8 cellular contexts compared by ENCODE assay signal in the genomic region with DNA sequence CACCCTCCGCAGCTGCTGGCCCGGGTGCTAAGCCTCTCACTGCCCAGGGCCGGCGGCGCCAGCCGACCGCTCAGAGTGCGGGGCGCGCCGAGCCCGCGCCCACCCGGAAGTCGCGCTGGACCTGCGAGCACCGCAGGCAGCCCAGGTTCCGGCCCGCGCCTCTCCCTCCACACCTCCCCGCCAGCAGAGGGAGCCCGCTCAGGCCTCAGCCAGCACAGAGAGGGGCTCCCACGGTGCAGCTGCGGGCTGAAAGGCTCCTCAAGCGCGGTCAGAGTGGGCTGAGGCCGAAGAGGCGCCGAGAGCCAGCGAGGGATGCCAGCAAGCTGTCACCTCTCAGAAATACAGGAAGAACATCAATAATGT.
DNase-seq lines count a peak whose midpoint lies in the region; ATAC-seq and TF ChIP-seq lines count a peak whose summit lies in the region.
"Not testable (repeated sequence)": the region's sequence is repeated elsewhere in the genome, so short reads cannot be mapped to it uniquely, and the experiment has no call there.

No MANE protein-coding gene starts in this region.

- not testable (repeated sequence) for H3K27ac ChIP-seq in iPS DF 6.9 (ENCODE audit: low read length)
- H3K27ac ChIP-seq in prostate gland (peak overlapping the region; percentile 86 to 87), vagina (peak overlapping the region; percentile 84)

- peak; percentile 68 for ATAC-seq in GM18907 (IDR thresholded peaks at IDR 0.05; ENCODE audit: unreplicated experiment)
- ATAC-seq in HG02763 (IDR thresholded peaks at IDR 0.05; ENCODE audit: unreplicated experiment), result peak; percentile 64

- not testable (repeated sequence) for H3K27me3 ChIP-seq in iPS DF 6.9 (ENCODE audit: control insufficient read depth, insufficient read depth, low read length); prostate gland (replicated peaks; ENCODE audit: insufficient read depth); vagina

- not testable (repeated sequence) for H3K4me1 ChIP-seq in iPS DF 6.9 (ENCODE audit: control insufficient read depth, insufficient read depth, low read length); prostate gland (replicated peaks); vagina

- no CpG with 5 or more reads among the region's 31 CpGs for WGBS in iPS DF 6.9 (ENCODE audit: insufficient coverage, insufficient read length)
- no CpG with 5 or more reads among the region's 31 CpGs for WGBS in prostate gland

- TF ChIP-seq CTCF in choroid plexus epithelial cell (conservative IDR thresholded peaks at IDR 0.05; ENCODE audit: low read depth, low read length); prostate gland (IDR thresholded peaks at IDR 0.05); vagina (IDR thresholded peaks at IDR 0.05): not testable (repeated sequence)

- intact Hi-C loops in prostate gland (cut with DNase I); vagina (cut with DNase I): not testable (repeated sequence)

- H3K9me3 ChIP-seq in iPS DF 6.9 (ENCODE audit: control insufficient read depth, insufficient read depth, low read length); prostate gland; vagina: not testable (repeated sequence)

- not testable (repeated sequence) for H3K36me3 ChIP-seq in iPS DF 6.9 (ENCODE audit: control insufficient read depth, insufficient read depth, low read length); prostate gland; vagina

- H3K4me3 ChIP-seq in choroid plexus epithelial cell (ENCODE audit: low read depth, low read length) (peak overlapping the region; percentile 46), iPS DF 6.9 (ENCODE audit: low read length) (peak overlapping the region; percentile 26; the same call in 1 of the 2 replicates), prostate gland (peak overlapping the region; percentile 50 to 51), vagina (peak overlapping the region; percentile 54 to 60)

- TF ChIP-seq POLR2A in prostate gland (IDR thresholded peaks at IDR 0.05); vagina (IDR thresholded peaks at IDR 0.05): not testable (repeated sequence)

- DNase-seq in NAMALWA (ENCODE audit: low spot score), result peak; percentile 74
- peak; percentile 83 for DNase-seq in activated CD8-positive, alpha-beta memory T cell treated with anti-CD3 and anti-CD28 coated beads for 24 hours
- DNase-seq in choroid plexus epithelial cell (ENCODE audit: low read depth); iPS DF 6.9 (ENCODE audit: low read depth, low spot score); prostate gland (ENCODE audit: low spot score); vagina (ENCODE audit: extremely low spot score in 2 of 2): not testable (repeated sequence)
